ENCODE assay signal across 3 cellular contexts in genomic region chr13:96880419-96880818, GRCh38.
"Had no signal": no experiment of that assay in that cellular context is flagged by ENCODE, and none has a peak within 500 bp of the region (broad histone marks: within the 10 kb centered on the region; RNA-seq: fewer than 3 reads in every experiment).

No MANE protein-coding gene starts in this region.

- DNase-seq: IMR-90 had no signal

- H3K27ac ChIP-seq: HL-60 had no signal

- H3K4me3 ChIP-seq: K562 had no signal
